In genomic region chr18:74480149-74480651, GRCh38 we compare ENCODE assay signal across 2 cellular contexts.
TF ChIP-seq lines count a peak whose summit lies in the region.

No MANE protein-coding gene starts in this region.

TF ChIP-seq in IMR-90, 13 proteins besides CTCF, POLR2A, EP300 and RAD21:
- TF ChIP-seq FOS (IDR thresholded peaks at IDR 0.05; ENCODE audit: low read depth, low read length) (no peak), RCOR1 (IDR thresholded peaks at IDR 0.05; ENCODE audit: insufficient replicate concordance, low read length) (no peak), BHLHE40 (IDR thresholded peaks at IDR 0.05; ENCODE audit: low read depth, low read length) (no peak), RFX5 (IDR thresholded peaks at IDR 0.05; ENCODE audit: low read depth, low read length) (no peak), CEBPB (IDR thresholded peaks at IDR 0.05; ENCODE audit: low read depth, low read length) (no peak), SMC3 (IDR thresholded peaks at IDR 0.05; ENCODE audit: low read depth, low read length) (no peak), MAZ (IDR thresholded peaks at IDR 0.05; ENCODE audit: borderline replicate concordance, low read depth, low read length) (no peak), MXI1 (IDR thresholded peaks at IDR 0.05; ENCODE audit: borderline replicate concordance, low read depth, low read length) (no peak), ELK1 (IDR thresholded peaks at IDR 0.05; ENCODE audit: borderline replicate concordance, low read depth, low read length) (no peak), MAFK (IDR thresholded peaks at IDR 0.05; ENCODE audit: low read depth, low read length) (no peak), NFE2L2 (IDR thresholded peaks at IDR 0.05; ENCODE audit: low read depth, low read length) (no peak), CHD1 (IDR thresholded peaks at IDR 0.05; ENCODE audit: low read depth, low read length) (no peak), USF2 (IDR thresholded peaks at IDR 0.05; ENCODE audit: low read depth, low read length) (no peak)

TF ChIP-seq in H1, 55 proteins besides CTCF, POLR2A, EP300 and RAD21:
- TF ChIP-seq SIX5 (IDR thresholded peaks at IDR 0.05; ENCODE audit: low read depth, low read length) (no peak), JUN (IDR thresholded peaks at IDR 0.05; ENCODE audit: low read depth, low read length) (no peak)
